In the genomic region with DNA sequence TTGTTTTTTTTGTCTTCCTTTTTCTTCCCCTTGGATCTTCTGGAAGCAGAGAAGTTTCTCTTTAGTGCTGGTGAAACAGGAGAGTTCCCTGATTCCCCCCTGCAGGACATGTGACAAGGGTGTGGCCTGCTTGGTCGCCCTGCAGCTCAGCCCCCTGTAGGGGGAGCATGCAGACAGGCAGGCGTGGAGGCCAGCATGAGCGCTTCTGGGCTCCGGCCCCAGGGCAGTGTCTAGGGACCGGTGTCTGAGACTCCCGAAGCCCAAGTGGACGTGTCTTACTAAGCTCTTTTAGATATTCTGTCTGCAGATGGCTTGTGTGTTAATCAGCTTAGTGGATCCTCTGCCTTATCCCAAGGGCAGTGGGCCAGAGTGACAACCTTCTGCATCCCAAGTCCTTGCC, we compare ENCODE assay signal across 11 cellular contexts. TPM values are rescaled to one million over a fixed set of nuclear protein-coding genes. Genes with fewer than 3 reads are reported as not detected.
DNase-seq lines count a peak whose midpoint lies in the region; ATAC-seq and TF ChIP-seq lines count a peak whose summit lies in the region.
"Had no signal": no experiment of that assay in that cellular context is flagged by ENCODE, and none has a peak within 500 bp of the region (broad histone marks: within the 10 kb centered on the region; RNA-seq: fewer than 3 reads in every experiment).

No MANE protein-coding gene starts in this region.

- H3K36me3 Mint-ChIP-seq in activated CD8-positive, alpha-beta T cell treated with anti-CD3 and anti-CD28 coated beads for 36 hours (ENCODE audit: low read depth): no peaks in the 10 kb centered on the region
- H3K36me3 Mint-ChIP-seq in activated CD8-positive, alpha-beta T cell treated with anti-CD3 and anti-CD28 coated beads, Interleukin-2, amount 10 ng/mL, durations not matched to agents 7 days and 5 days (ENCODE audit: low read depth): no peaks in the 10 kb centered on the region

- CTCF ChIA-PET in activated CD8-positive, alpha-beta T cell treated with anti-CD3 and anti-CD28 coated beads for 36 hours (lab: Charles Lee): interaction anchor here (0.9 kb wide), 1 partner anchor 9 kb away, joined by 3 read pairs; no protein-coding TSS in a partner anchor
- CTCF ChIA-PET in activated CD8-positive, alpha-beta T cell treated with anti-CD3 and anti-CD28 coated beads, Interleukin-2, amount 10 ng/mL, durations not matched to agents 7 days and 5 days (lab: Charles Lee): no interaction called here

- POLR2A ChIA-PET in activated CD8-positive, alpha-beta T cell treated with anti-CD3 and anti-CD28 coated beads for 36 hours (lab: Charles Lee): no interaction called here
- POLR2A ChIA-PET in activated CD8-positive, alpha-beta T cell treated with anti-CD3 and anti-CD28 coated beads, Interleukin-2, amount 10 ng/mL, durations not matched to agents 7 days and 5 days (lab: Charles Lee): no interaction called here

- TF ChIP-seq CTCF in activated CD8-positive, alpha-beta T cell treated with anti-CD3 and anti-CD28 coated beads for 36 hours (IDR thresholded peaks at IDR 0.05): no peak
- peak; percentile 55 for TF ChIP-seq CTCF in brain microvascular endothelial cell (IDR thresholded peaks at IDR 0.05; ENCODE audit: low read depth, low read length, missing control alignments)
- no peak for TF ChIP-seq CTCF in GM10266 (IDR thresholded peaks at IDR 0.05; ENCODE audit: control insufficient read depth, insufficient read depth, low read depth, missing control alignments)

- no peaks in the 10 kb centered on the region for H3K9me3 Mint-ChIP-seq in activated CD8-positive, alpha-beta T cell treated with anti-CD3 and anti-CD28 coated beads for 36 hours
- no peaks in the 10 kb centered on the region for H3K9me3 Mint-ChIP-seq in activated CD8-positive, alpha-beta T cell treated with anti-CD3 and anti-CD28 coated beads, Interleukin-2, amount 10 ng/mL, durations not matched to agents 7 days and 5 days (ENCODE audit: insufficient read depth)

- H3K36me3 ChIP-seq in MG63 (no peaks in the 10 kb centered on the region), brain microvascular endothelial cell (replicated peaks) (no peaks in the 10 kb centered on the region)

- no peak overlapping the region for H3K27ac ChIP-seq in brain microvascular endothelial cell

- no peaks in the 10 kb centered on the region for H3K9me3 ChIP-seq in MG63

- intact Hi-C loops in activated CD8-positive, alpha-beta T cell treated with anti-CD3 and anti-CD28 coated beads for 36 hours (cut with micrococcal nuclease): no loop called here

- H3K4me3 Mint-ChIP-seq in activated CD8-positive, alpha-beta T cell treated with anti-CD3 and anti-CD28 coated beads for 36 hours: no peak overlapping the region
- no peak overlapping the region for H3K4me3 Mint-ChIP-seq in activated CD8-positive, alpha-beta T cell treated with anti-CD3 and anti-CD28 coated beads, Interleukin-2, amount 10 ng/mL, durations not matched to agents 7 days and 5 days
- H3K4me3 Mint-ChIP-seq: activated naive CD4-positive, alpha-beta T cell treated with anti-CD3 and anti-CD28 coated beads for 36 hours had no signal

- no peaks in the 10 kb centered on the region for H3K4me1 Mint-ChIP-seq in activated CD8-positive, alpha-beta T cell treated with anti-CD3 and anti-CD28 coated beads for 36 hours (ENCODE audit: low read depth)
- no peaks in the 10 kb centered on the region for H3K4me1 Mint-ChIP-seq in activated CD8-positive, alpha-beta T cell treated with anti-CD3 and anti-CD28 coated beads, Interleukin-2, amount 10 ng/mL, durations not matched to agents 7 days and 5 days (ENCODE audit: low read depth)

- ATAC-seq in activated CD8-positive, alpha-beta T cell treated with anti-CD3 and anti-CD28 coated beads for 36 hours: peak; percentile 34
- ATAC-seq in activated CD8-positive, alpha-beta T cell treated with anti-CD3 and anti-CD28 coated beads, Interleukin-2, amount 10 ng/mL, durations not matched to agents 7 days and 5 days: no peak

- no peaks in the 10 kb centered on the region for H3K27me3 ChIP-seq in MG63
- no peaks in the 10 kb centered on the region for H3K27me3 ChIP-seq in brain microvascular endothelial cell (replicated peaks)

- H3K27me3 Mint-ChIP-seq in activated CD8-positive, alpha-beta T cell treated with anti-CD3 and anti-CD28 coated beads for 36 hours: peaks cover 14% of the 10 kb centered on the region
- peaks cover 12% of the 10 kb centered on the region for H3K27me3 Mint-ChIP-seq in activated CD8-positive, alpha-beta T cell treated with anti-CD3 and anti-CD28 coated beads, Interleukin-2, amount 10 ng/mL, durations not matched to agents 7 days and 5 days (ENCODE audit: low read depth)

- no peak overlapping the region for H3K27ac Mint-ChIP-seq in activated CD8-positive, alpha-beta T cell treated with anti-CD3 and anti-CD28 coated beads for 36 hours
- H3K27ac Mint-ChIP-seq in activated CD8-positive, alpha-beta T cell treated with anti-CD3 and anti-CD28 coated beads, Interleukin-2, amount 10 ng/mL, durations not matched to agents 7 days and 5 days: no peak overlapping the region
- H3K27ac Mint-ChIP-seq: activated naive CD4-positive, alpha-beta T cell treated with anti-CD3 and anti-CD28 coated beads for 36 hours had no signal

- no peak for DNase-seq in activated CD8-positive, alpha-beta T cell treated with anti-CD3 and anti-CD28 coated beads for 36 hours
- no peak for DNase-seq in activated CD8-positive, alpha-beta T cell treated with anti-CD3 and anti-CD28 coated beads, Interleukin-2, amount 10 ng/mL, durations not matched to agents 7 days and 5 days
- DNase-seq in MG63: peak; percentile 23
- DNase-seq in brain microvascular endothelial cell: no peak
- DNase-seq in stimulated activated CD8-positive, alpha-beta memory T cell treated with anti-CD3 and anti-CD28 coated beads, Interleukin-4, amount 100 ng/mL, for 48 hours: peak; percentile 25
- DNase-seq in COLO668 (lab: John Stamatoyannopoulos, UW; ENCODE audit: unreplicated experiment): no peak
- DNase-seq in anterior cingulate cortex (lab: John Stamatoyannopoulos, UW): no peak
- no peak for DNase-seq in GM10266 (ENCODE audit: extremely low spot score)
- DNase-seq: activated naive CD4-positive, alpha-beta T cell treated with anti-CD3 and anti-CD28 coated beads for 36 hours; effector CD4-positive, alpha-beta T cell; NCI-H226 had no signal

- H3K4me3 ChIP-seq in MG63: no peak overlapping the region
- H3K4me3 ChIP-seq in brain microvascular endothelial cell (ENCODE audit: low read depth, low read length): no peak overlapping the region

- in situ Hi-C loops in brain microvascular endothelial cell (cut with HindIII; ENCODE audit: low pct_ligation_motif_present, low sequenced_read_pairs): no loop called here

RNA-seq across cellular contexts. Expression of a gene that starts 26.1 kb away (rescaled TPM):
- not detected for total RNA-seq in activated CD8-positive, alpha-beta T cell treated with anti-CD3 and anti-CD28 coated beads for 36 hours
- total RNA-seq in activated CD8-positive, alpha-beta T cell treated with anti-CD3 and anti-CD28 coated beads, Interleukin-2, amount 10 ng/mL, durations not matched to agents 7 days and 5 days: not detected
- not detected in 2 replicates for total RNA-seq in MG63 (2014; rRNA removed; shearing (Covaris generic); ENCODE audit: low replicate concordance)
- total RNA-seq: activated naive CD4-positive, alpha-beta T cell treated with anti-CD3 and anti-CD28 coated beads for 36 hours had no signal

Comparison
In these comparisons a context has a peak if more than half of its experiments do, and no peak if none do; other contexts are left out.
1. DNase-seq: peak in MG63 (single experiment) and stimulated activated CD8-positive, alpha-beta memory T cell treated with anti-CD3 and anti-CD28 coated beads, Interleukin-4, amount 100 ng/mL, for 48 hours (single experiment); none in activated CD8-positive, alpha-beta T cell treated with anti-CD3 and anti-CD28 coated beads for 36 hours (single experiment), activated CD8-positive, alpha-beta T cell treated with anti-CD3 and anti-CD28 coated beads, Interleukin-2, amount 10 ng/mL, durations not matched to agents 7 days and 5 days (single experiment), brain microvascular endothelial cell (single experiment), COLO668 (single experiment), anterior cingulate cortex (0 of 58) and GM10266 (single experiment).